Comparison of ENCODE assay signal across 1 cellular context in the genomic region with DNA sequence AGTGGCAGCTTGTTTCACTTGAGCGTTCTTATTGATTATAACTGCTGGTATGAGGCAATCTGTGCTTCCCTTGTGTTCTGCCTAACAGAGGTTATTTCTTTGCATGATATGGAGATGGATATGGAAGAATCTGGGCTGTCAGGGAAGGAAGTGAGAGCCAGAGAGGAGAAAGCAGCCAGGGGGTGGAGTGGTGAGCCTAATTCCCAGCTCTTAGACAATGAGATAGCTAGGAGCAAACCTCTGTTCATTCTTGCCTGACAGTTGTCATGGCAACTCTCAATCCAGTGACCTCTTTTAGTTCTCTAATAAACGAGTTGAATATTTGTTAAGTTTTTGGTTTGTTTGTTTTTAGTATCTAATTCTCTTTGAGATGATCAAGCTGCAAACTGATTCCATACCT.
TF ChIP-seq lines count a peak whose summit lies in the region.

No MANE protein-coding gene starts in this region.

TF ChIP-seq in H1, 55 proteins besides CTCF, POLR2A, EP300 and RAD21 (continued from another document):
- TF ChIP-seq, protein P1, sequence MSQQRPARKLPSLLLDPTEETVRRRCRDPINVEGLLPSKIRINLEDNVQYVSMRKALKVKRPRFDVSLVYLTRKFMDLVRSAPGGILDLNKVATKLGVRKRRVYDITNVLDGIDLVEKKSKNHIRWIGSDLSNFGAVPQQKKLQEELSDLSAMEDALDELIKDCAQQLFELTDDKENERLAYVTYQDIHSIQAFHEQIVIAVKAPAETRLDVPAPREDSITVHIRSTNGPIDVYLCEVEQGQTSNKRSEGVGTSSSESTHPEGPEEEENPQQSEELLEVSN (IDR thresholded peaks at IDR 0.05): no peak
- TF ChIP-seq SP2 (IDR thresholded peaks at IDR 0.05; ENCODE audit: low read length) (no peak), FOSL1 (IDR thresholded peaks at IDR 0.05; ENCODE audit: insufficient read depth, low read depth, low read length) (no peak), BCL11A (IDR thresholded peaks at IDR 0.05; ENCODE audit: low read depth in 2 of 2, low read length in 2 of 2) (no peak), TCF12 (IDR thresholded peaks at IDR 0.05; ENCODE audit: low read depth, low read length) (no peak), NANOG (IDR thresholded peaks at IDR 0.05; ENCODE audit: insufficient read depth, low read depth, low read length, poor library complexity, severe bottlenecking) (no peak), SUZ12 (IDR thresholded peaks at IDR 0.05; ENCODE audit: low read length) (no peak), CBX5 (IDR thresholded peaks at IDR 0.05; ENCODE audit: low read depth, low read length) (no peak), GTF2F1 (IDR thresholded peaks at IDR 0.05; ENCODE audit: borderline replicate concordance, low read depth, low read length) (no peak), BRCA1 (IDR thresholded peaks at IDR 0.05; ENCODE audit: low read depth, low read length) (no peak), TEAD4 (IDR thresholded peaks at IDR 0.05; ENCODE audit: low read depth, low read length) (no peak), KDM5A (IDR thresholded peaks at IDR 0.05; ENCODE audit: low read length) (no peak), CREB1 (IDR thresholded peaks at IDR 0.05) (no peak), TAF7 (optimal IDR thresholded peaks at IDR 0.05; ENCODE audit: borderline replicate concordance, low read depth, low read length) (no peak)
